ENCODE assay signal across 14 cellular contexts in genomic region chr10:29160110-29160669, GRCh38.
DNase-seq lines count a peak whose midpoint lies in the region; ATAC-seq and TF ChIP-seq lines count a peak whose summit lies in the region.
"Had no signal": no experiment of that assay in that cellular context is flagged by ENCODE, and none has a peak within 500 bp of the region (broad histone marks: within the 10 kb centered on the region; RNA-seq: fewer than 3 reads in every experiment).

No MANE protein-coding gene starts in this region.

- no peak for TF ChIP-seq CTCF in MCF 10A (IDR thresholded peaks at IDR 0.05; ENCODE audit: unreplicated experiment)

- 77% methylated on average over 7 of the region's 7 CpGs for WGBS in HUES64

- DNase-seq in AG08396 (ENCODE audit: low spot score) (peak; percentile 68), MCF 10A (ENCODE audit: unreplicated experiment) (peak; percentile 87), iris pigment epithelial cell (ENCODE audit: low read depth) (peak; percentile 88), NCI-H748 treated with DMSO at 0.1 percent for 48 hours (lab: John Stamatoyannopoulos, UW) (no peak)
- no peak for DNase-seq in stimulated activated CD4-positive, alpha-beta T cell treated with anti-CD3 and anti-CD28 coated beads, Interleukin-2, amount 100 ng/mL, for 48 hours
- no peak for DNase-seq in activated CD4-positive, alpha-beta T cell treated with anti-CD3 and anti-CD28 coated beads for 1 hour
- DNase-seq: activated CD4-positive, CD25-positive, alpha-beta regulatory T cell; activated gamma-delta T cell; erythroblast; H7; NCI-H526 had no signal

- intact Hi-C loops in MCF 10A (cut with micrococcal nuclease), result no loop called here

- H3K9ac ChIP-seq in HUES64 (ENCODE audit: low read depth, low read length), result peak overlapping the region; percentile 51

- H3K9me3 Mint-ChIP-seq in MCF 10A (ENCODE audit: unreplicated experiment), result peaks cover 13% of the 10 kb centered on the region

- ATAC-seq in HG02610 (IDR thresholded peaks at IDR 0.05; ENCODE audit: unreplicated experiment), result no peak

- peak overlapping the region; percentile 39 for H3K4me3 Mint-ChIP-seq in MCF 10A (ENCODE audit: unreplicated experiment)

- no TSS peak for BruUV-seq in MCF 10A (replicated peaks; lab: Mats Ljungman, UMichigan)

- peak overlapping the region; percentile 97 for H3K27ac ChIP-seq in HUES64 (ENCODE audit: low read depth, low read length)
- H3K27ac ChIP-seq: C4-2B had no signal

- CTCF ChIA-PET in MCF 10A (lab: Yijun Ruan, JAX), result interaction anchor here (0.8 kb wide), 1 partner anchor 537 kb away, joined by 3 read pairs; no protein-coding TSS in a partner anchor

- H3K36me3 Mint-ChIP-seq in MCF 10A (ENCODE audit: insufficient read depth, unreplicated experiment), result peaks cover 5% of the 10 kb centered on the region

- peaks cover 17% of the 10 kb centered on the region for H3K4me1 ChIP-seq in HUES64 (ENCODE audit: insufficient read depth, low read length)

- peaks cover 8% of the 10 kb centered on the region; the same call in 1 of the 2 replicates for H3K9me3 ChIP-seq in HUES64 (ENCODE audit: insufficient read depth, low read depth, low read length)

- peak overlapping the region; percentile 71 for H3K27ac Mint-ChIP-seq in MCF 10A (ENCODE audit: low read depth, unreplicated experiment)

- POLR2A ChIA-PET in MCF 10A (lab: Yijun Ruan, JAX), result interaction anchor here (0.7 kb wide), 1 partner anchor 108 kb away, joined by 3 read pairs; no protein-coding TSS in a partner anchor

- no peak overlapping the region for H3K4me3 ChIP-seq in HUES64 (ENCODE audit: low read length)

- no peaks in the 10 kb centered on the region for H3K27me3 ChIP-seq in HUES64 (ENCODE audit: insufficient read depth, low read length)

- no peaks in the 10 kb centered on the region for H3K36me3 ChIP-seq in HUES64 (ENCODE audit: insufficient read depth, low read length)

- no peaks in the 10 kb centered on the region for H3K27me3 Mint-ChIP-seq in MCF 10A (ENCODE audit: insufficient read depth, unreplicated experiment)

- peaks cover 31% of the 10 kb centered on the region for H3K4me1 Mint-ChIP-seq in MCF 10A (ENCODE audit: insufficient read depth, unreplicated experiment)

Comparison
In these comparisons a context has a peak if more than half of its experiments do, and no peak if none do; other contexts are left out.
1. DNase-seq: peak in AG08396 (single experiment), MCF 10A (single experiment) and iris pigment epithelial cell (single experiment); none in stimulated activated CD4-positive, alpha-beta T cell treated with anti-CD3 and anti-CD28 coated beads, Interleukin-2, amount 100 ng/mL, for 48 hours (0 of 2), activated CD4-positive, alpha-beta T cell treated with anti-CD3 and anti-CD28 coated beads for 1 hour (single experiment) and NCI-H748 treated with DMSO at 0.1 percent for 48 hours (single experiment).